Comparison of ENCODE assay signal across 20 cellular contexts in the genomic region with DNA sequence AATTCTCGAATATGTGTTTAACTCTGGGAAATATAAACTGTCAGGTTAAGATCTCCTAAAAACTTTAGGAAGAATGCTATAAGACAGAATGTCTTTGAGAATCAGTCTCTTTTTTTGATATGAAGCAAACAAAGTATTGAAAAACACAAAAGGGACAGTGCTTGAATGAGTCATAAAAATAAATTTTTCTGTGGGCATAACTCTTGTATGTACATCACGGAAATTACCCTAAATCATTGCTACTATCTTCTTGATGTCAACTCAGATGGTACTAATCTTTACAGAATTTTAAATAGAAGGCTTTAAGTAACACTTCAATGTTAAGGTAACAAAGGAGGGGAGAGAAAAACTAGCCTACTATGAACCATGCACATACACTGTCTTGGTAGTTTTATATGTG.
"Had no signal": no experiment of that assay in that cellular context is flagged by ENCODE, and none has a peak within 500 bp of the region (broad histone marks: within the 10 kb centered on the region; RNA-seq: fewer than 3 reads in every experiment).

No MANE protein-coding gene starts in this region.

- H3K4me3 ChIP-seq: breast epithelium, coronary artery, esophagus squamous epithelium, heart left ventricle, thyroid gland, upper lobe of right lung had no signal

- H3K4me1 Mint-ChIP-seq: endodermal cell had no signal

- H3K9me3 Mint-ChIP-seq: endodermal cell, natural killer cell had no signal

- H3K36me3 Mint-ChIP-seq: natural killer cell; stimulated activated memory B cell treated with anti-CD40 and anti-IgM and Interleukin-4, amounts not matched to agents 10 μg/mL and 1 μg/mL and 100 μg/mL, for 72 hours had no signal

- ATAC-seq: heart left ventricle; left ventricle myocardium superior; natural killer cell; sciatic nerve; stimulated activated memory B cell treated with anti-CD40 and anti-IgM and Interleukin-4, amounts not matched to agents 10 μg/mL and 1 μg/mL and 100 μg/mL, for 72 hours; upper lobe of right lung had no signal

- H3K4me3 Mint-ChIP-seq: endodermal cell; natural killer cell; stimulated activated memory B cell treated with anti-CD40 and anti-IgM and Interleukin-4, amounts not matched to agents 10 μg/mL and 1 μg/mL and 100 μg/mL, for 72 hours; T-helper 1 cell treated with Interleukin-12 subunit alpha and Interleukin-12 subunit beta and Interleukin-4 antibody, amounts not matched to agents 30 μg/mL and 1 μg/mL, for 36 hours had no signal

- H3K27me3 Mint-ChIP-seq: stimulated activated memory B cell treated with anti-CD40 and anti-IgM and Interleukin-4, amounts not matched to agents 10 μg/mL and 1 μg/mL and 100 μg/mL, for 72 hours had no signal

- DNase-seq: activated CD4-positive, CD25-positive, alpha-beta regulatory T cell; amniotic stem cell; endodermal cell; esophagus squamous epithelium; heart left ventricle; left ventricle myocardium superior; mammary epithelial cell; midbrain; natural killer cell; small intestine; stimulated activated CD4-positive, alpha-beta T cell treated with anti-CD3 and anti-CD28 coated beads, Interleukin-2, amount 100 ng/mL, for 24 hours; substantia nigra; T1000; thyroid gland; upper lobe of right lung had no signal

- H3K27ac Mint-ChIP-seq: endodermal cell; natural killer cell; stimulated activated memory B cell treated with anti-CD40 and anti-IgM and Interleukin-4, amounts not matched to agents 10 μg/mL and 1 μg/mL and 100 μg/mL, for 72 hours; T-helper 1 cell treated with Interleukin-12 subunit alpha and Interleukin-12 subunit beta and Interleukin-4 antibody, amounts not matched to agents 30 μg/mL and 1 μg/mL, for 36 hours had no signal
